Comparison of ENCODE assay signal across 17 cellular contexts in the genomic region with DNA sequence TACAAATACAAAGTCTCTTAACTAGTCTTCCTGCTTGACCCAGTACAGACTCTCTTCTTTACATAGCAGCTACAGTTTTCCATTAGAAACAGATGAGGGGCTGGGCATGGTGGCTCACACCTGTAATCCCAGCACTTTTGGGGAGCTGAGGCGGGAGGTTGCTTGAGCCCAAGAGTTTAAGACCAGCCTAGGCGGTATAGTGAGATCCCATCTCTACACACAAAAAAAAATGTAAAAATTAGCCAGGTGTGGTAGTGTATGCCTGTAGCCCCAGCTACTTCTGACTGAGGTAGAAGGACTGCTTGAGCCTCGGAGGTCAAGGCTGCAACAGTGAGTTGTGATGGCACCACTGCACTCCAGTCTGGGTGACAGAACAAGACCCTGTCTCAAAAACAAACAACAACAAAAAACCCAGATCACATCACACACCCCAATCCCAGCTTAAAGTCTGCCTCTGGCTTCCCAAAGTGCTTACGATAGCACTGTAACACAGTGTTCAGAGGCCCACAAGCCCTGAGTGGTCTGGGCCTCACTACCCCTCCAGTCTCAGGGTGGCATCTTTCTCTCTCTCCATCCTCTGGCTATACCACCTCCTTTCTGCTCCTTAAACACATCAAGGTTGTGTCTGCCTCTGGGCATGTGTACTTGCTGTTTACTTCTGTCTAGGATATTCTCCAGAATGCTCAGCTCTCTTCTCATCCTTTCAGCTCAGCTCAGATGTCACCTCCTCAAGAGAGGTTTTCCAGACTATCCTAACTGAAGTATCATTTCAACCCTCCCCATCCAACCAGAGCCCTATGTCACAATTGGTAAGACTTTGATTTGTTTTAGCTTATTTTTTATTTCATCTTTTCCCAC. TPM values are rescaled to one million over a fixed set of nuclear protein-coding genes. Genes with fewer than 3 reads are reported as not detected.
DNase-seq lines count a peak whose midpoint lies in the region; ATAC-seq, FAIRE-seq and TF ChIP-seq lines count a peak whose summit lies in the region.
"Had no signal": no experiment of that assay in that cellular context is flagged by ENCODE, and none has a peak within 500 bp of the region (broad histone marks: within the 10 kb centered on the region; RNA-seq: fewer than 3 reads in every experiment).

No MANE protein-coding gene starts in this region.

- no peaks in the 10 kb centered on the region for H3K27me3 ChIP-seq in BLaER1 treated with 17β-estradiol and CSF1 and Interleukin-3, amounts not matched to agents 10 nM and 100 nM
- no peaks in the 10 kb centered on the region for H3K27me3 ChIP-seq in naive thymus-derived CD4-positive, alpha-beta T cell (ENCODE audit: control insufficient read depth in 2 of 2, insufficient read depth in 2 of 2, low read length in 2 of 2)
- H3K27me3 ChIP-seq: gastrocnemius medialis had no signal

- TF ChIP-seq CTCF in kidney (IDR thresholded peaks at IDR 0.05; ENCODE audit: borderline replicate concordance, extremely low read depth, insufficient read depth) = no peak

- no peak for ATAC-seq in naive thymus-derived CD4-positive, alpha-beta T cell
- ATAC-seq in HG03520 (IDR thresholded peaks at IDR 0.05; ENCODE audit: unreplicated experiment) = no peak
- ATAC-seq: gastrocnemius medialis, PC-3 had no signal

- peaks cover 16 to 67% (median 40%) of the 10 kb centered on the region in 11 experiments for H3K36me3 ChIP-seq in BLaER1 treated with 17β-estradiol and CSF1 and Interleukin-3, amounts not matched to agents 10 nM and 100 nM
- peaks cover 0 to 22% (median 0%) of the 10 kb centered on the region in 3 experiments for H3K36me3 ChIP-seq in naive thymus-derived CD4-positive, alpha-beta T cell (ENCODE audit: control insufficient read depth in 2 of 3, insufficient read depth in 3 of 3, low read length in 3 of 3)
- no peaks in the 10 kb centered on the region for H3K36me3 ChIP-seq in kidney (ENCODE audit: control insufficient read depth in 1 of 2, insufficient read depth in 2 of 2, low read length in 2 of 2)
- H3K36me3 ChIP-seq: gastrocnemius medialis, thoracic aorta had no signal

- no peak overlapping the region for H3K9ac ChIP-seq in BLaER1 treated with 17β-estradiol and CSF1 and Interleukin-3, amounts not matched to agents 10 nM and 100 nM
- no peak overlapping the region for H3K9ac ChIP-seq in kidney (ENCODE audit: low read length in 2 of 2)

- H3K4me2 ChIP-seq in BLaER1 treated with 17β-estradiol and CSF1 and Interleukin-3, amounts not matched to agents 10 nM and 100 nM = peak overlapping the region in 9 of 11 experiments; percentile 1 to 59 (median 36); a peak in 11 of 22 replicates

- peaks cover 62% of the 10 kb centered on the region for H3K36me3 Mint-ChIP-seq in activated T-helper 2 cell treated with anti-CD3 and anti-CD28 coated beads, Interferon-gamma antibody, Interleukin-2, Interleukin-4, amounts not matched to agents 10 μg/mL and 5 μg/mL and 100 μg/mL, durations not matched to agents 14 hours and 24 hours and 36 hours (ENCODE audit: low read depth)
- peaks cover 0 to 42% (median 5%) of the 10 kb centered on the region in 5 donors for H3K36me3 Mint-ChIP-seq in naive thymus-derived CD4-positive, alpha-beta T cell

- H3K9me3 ChIP-seq in BLaER1 treated with 17β-estradiol and CSF1 and Interleukin-3, amounts not matched to agents 10 nM and 100 nM (replicated peaks in 1 of 11) = peaks cover 0 to 16% (median 8%) of the 10 kb centered on the region in 11 experiments; a peak in 9 of 22 replicates
- H3K9me3 ChIP-seq in naive thymus-derived CD4-positive, alpha-beta T cell (ENCODE audit: control insufficient read depth in 2 of 3, low read length in 3 of 3) = no peaks in the 10 kb centered on the region
- H3K9me3 ChIP-seq in kidney (ENCODE audit: control insufficient read depth in 1 of 2, low read length in 2 of 2) = no peaks in the 10 kb centered on the region
- H3K9me3 ChIP-seq: gastrocnemius medialis, thoracic aorta had no signal

- H3K4me1 ChIP-seq in BLaER1 treated with 17β-estradiol and CSF1 and Interleukin-3, amounts not matched to agents 10 nM and 100 nM = peaks cover 36 to 47% (median 43%) of the 10 kb centered on the region in 10 experiments
- peaks cover 11 to 21% of the 10 kb centered on the region in 2 donors for H3K4me1 ChIP-seq in naive thymus-derived CD4-positive, alpha-beta T cell (ENCODE audit: control insufficient read depth in 2 of 2, insufficient read depth in 2 of 2, low read length in 2 of 2)
- peaks cover 0 to 2% of the 10 kb centered on the region in 2 donors for H3K4me1 ChIP-seq in kidney (ENCODE audit: control insufficient read depth in 1 of 2, insufficient read depth in 1 of 2, low read depth in 1 of 2, low read length in 2 of 2)

- peak; percentile 64 for FAIRE-seq in GM12891 (lab: Jason Lieb, UNC)
- no peak for FAIRE-seq in kidney (lab: Jason Lieb, UNC)
- FAIRE-seq: astrocyte, colon, endothelial cell of umbilical vein had no signal

- no peak overlapping the region for H3K4me3 Mint-ChIP-seq in activated T-helper 2 cell treated with anti-CD3 and anti-CD28 coated beads, Interferon-gamma antibody, Interleukin-2, Interleukin-4, amounts not matched to agents 10 μg/mL and 5 μg/mL and 100 μg/mL, durations not matched to agents 14 hours and 24 hours and 36 hours (ENCODE audit: low read depth)
- H3K4me3 Mint-ChIP-seq in naive thymus-derived CD4-positive, alpha-beta T cell = peak overlapping the region in 2 of 10 donors; percentile 29 to 77

- DNase-seq in GM12891 (ENCODE audit: insufficient read length, low spot score) (no peak), kidney (no peak), NCI-H1694 (lab: John Stamatoyannopoulos, UW) (no peak)
- DNase-seq in activated T-helper 2 cell treated with anti-CD3 and anti-CD28 coated beads, Interferon-gamma antibody, Interleukin-2, Interleukin-4, amounts not matched to agents 10 μg/mL and 5 μg/mL and 100 μg/mL, durations not matched to agents 14 hours and 24 hours and 36 hours (ENCODE audit: low spot score) = no peak
- DNase-seq in naive thymus-derived CD4-positive, alpha-beta T cell = no peak
- DNase-seq: gastrocnemius medialis, NCI-H1048, NCI-H2107, NCI-H69, PC-3 had no signal

- no peaks in the 10 kb centered on the region for H3K27me3 Mint-ChIP-seq in activated T-helper 2 cell treated with anti-CD3 and anti-CD28 coated beads, Interferon-gamma antibody, Interleukin-2, Interleukin-4, amounts not matched to agents 10 μg/mL and 5 μg/mL and 100 μg/mL, durations not matched to agents 14 hours and 24 hours and 36 hours (ENCODE audit: low read depth)
- H3K27me3 Mint-ChIP-seq in naive thymus-derived CD4-positive, alpha-beta T cell = peaks cover 0 to 2% (median 0%) of the 10 kb centered on the region in 5 donors

- peaks cover 59% of the 10 kb centered on the region for H3K4me1 Mint-ChIP-seq in activated T-helper 2 cell treated with anti-CD3 and anti-CD28 coated beads, Interferon-gamma antibody, Interleukin-2, Interleukin-4, amounts not matched to agents 10 μg/mL and 5 μg/mL and 100 μg/mL, durations not matched to agents 14 hours and 24 hours and 36 hours (ENCODE audit: low read depth)
- peaks cover 33 to 63% (median 47%) of the 10 kb centered on the region in 7 donors for H3K4me1 Mint-ChIP-seq in naive thymus-derived CD4-positive, alpha-beta T cell

- POLR2A ChIA-PET in naive thymus-derived CD4-positive, alpha-beta T cell (lab: Charles Lee) = interaction anchor here (0.9 to 1.7 kb wide), 3 partner anchors 9 to 16 kb away, joined by 3 to 4 read pairs (median 4); no protein-coding TSS in a partner anchor

- CTCF ChIA-PET in naive thymus-derived CD4-positive, alpha-beta T cell (lab: Charles Lee) = no interaction called here

- H3K9me3 Mint-ChIP-seq in activated T-helper 2 cell treated with anti-CD3 and anti-CD28 coated beads, Interferon-gamma antibody, Interleukin-2, Interleukin-4, amounts not matched to agents 10 μg/mL and 5 μg/mL and 100 μg/mL, durations not matched to agents 14 hours and 24 hours and 36 hours = no peaks in the 10 kb centered on the region
- peaks cover 0 to 3% (median 0%) of the 10 kb centered on the region in 11 donors for H3K9me3 Mint-ChIP-seq in naive thymus-derived CD4-positive, alpha-beta T cell

- intact Hi-C loops in activated T-helper 2 cell treated with anti-CD3 and anti-CD28 coated beads, Interferon-gamma antibody, Interleukin-2, Interleukin-4, amounts not matched to agents 10 μg/mL and 5 μg/mL and 100 μg/mL, durations not matched to agents 14 hours and 24 hours and 36 hours (cut with micrococcal nuclease) = no loop called here
- intact Hi-C loops in naive thymus-derived CD4-positive, alpha-beta T cell (cut with micrococcal nuclease) = loop anchor here (10.0 kb wide), 1 partner anchor 157 kb away; no protein-coding TSS in a partner anchor
- intact Hi-C loops in kidney (cut with DNase I) = no loop called here

- H3K4me3 ChIP-seq in BLaER1 treated with 17β-estradiol and CSF1 and Interleukin-3, amounts not matched to agents 10 nM and 100 nM = no peak overlapping the region
- H3K4me3 ChIP-seq in naive thymus-derived CD4-positive, alpha-beta T cell (ENCODE audit: low read length) = no peak overlapping the region
- no peak overlapping the region for H3K4me3 ChIP-seq in kidney (ENCODE audit: low read length in 2 of 2)
- H3K4me3 ChIP-seq: gastrocnemius medialis, lung, thoracic aorta had no signal

- peak overlapping the region; percentile 2 for H3K27ac Mint-ChIP-seq in activated T-helper 2 cell treated with anti-CD3 and anti-CD28 coated beads, Interferon-gamma antibody, Interleukin-2, Interleukin-4, amounts not matched to agents 10 μg/mL and 5 μg/mL and 100 μg/mL, durations not matched to agents 14 hours and 24 hours and 36 hours
- H3K27ac Mint-ChIP-seq in naive thymus-derived CD4-positive, alpha-beta T cell = peak overlapping the region in 7 of 9 donors; percentile 23 to 83 (median 63)

- peaks cover 0 to 7% (median 0%) of the 10 kb centered on the region in 11 experiments; a peak in 1 of 22 replicates for H4K20me1 ChIP-seq in BLaER1 treated with 17β-estradiol and CSF1 and Interleukin-3, amounts not matched to agents 10 nM and 100 nM

- TF ChIP-seq POLR2A in GM12891 (IDR thresholded peaks at IDR 0.05; ENCODE audit: low read depth, low read length) = no peak

- H3K27ac ChIP-seq in BLaER1 treated with 17β-estradiol and CSF1 and Interleukin-3, amounts not matched to agents 10 nM and 100 nM = peak overlapping the region in 1 of 11 experiments; percentile 6; a peak in 1 of 22 replicates
- H3K27ac ChIP-seq in naive thymus-derived CD4-positive, alpha-beta T cell (ENCODE audit: low read depth, low read length) = no peak overlapping the region
- no peak overlapping the region for H3K27ac ChIP-seq in kidney (ENCODE audit: low read depth in 2 of 2, low read length in 2 of 2)
- H3K27ac ChIP-seq: gastrocnemius medialis, thoracic aorta had no signal

TF ChIP-seq in GM12891, 5 proteins besides CTCF, POLR2A, EP300 and RAD21 (continues in another document):
- TF ChIP-seq TAF1 (IDR thresholded peaks at IDR 0.05; ENCODE audit: low read depth, low read length) = no peak

RNA-seq across cellular contexts. Expression of gene MMD, which starts 4.0 kb away (rescaled TPM):
- polyA plus RNA-seq in GM12891 (2012; ENCODE audit: low read depth, missing spikeins) = 7.0 TPM
- total RNA-seq in activated T-helper 2 cell treated with anti-CD3 and anti-CD28 coated beads, Interferon-gamma antibody, Interleukin-2, Interleukin-4, amounts not matched to agents 10 μg/mL and 5 μg/mL and 100 μg/mL, durations not matched to agents 14 hours and 24 hours and 36 hours = 29.6 and 30.1 TPM in 2 replicates
- 10 to 100 TPM in 3 of 5 experiments, 1 to 10 TPM in 2; 6.6 to 35.3 (median 11.2) TPM for total RNA-seq in naive thymus-derived CD4-positive, alpha-beta T cell
- 10 to 100 TPM in 1 of 2 donors, 1 to 10 TPM in 1; 5.2 to 16.1 TPM for polyA plus RNA-seq in naive thymus-derived CD4-positive, alpha-beta T cell
- total RNA-seq in kidney = 9.9 TPM
- polyA plus RNA-seq in kidney (ENCODE audit: insufficient read depth, low read depth, low replicate concordance) = 6.4 TPM

Comparison
In these comparisons a context has a peak if more than half of its experiments do, and no peak if none do; other contexts are left out.
1. intact Hi-C loops: an anchor here in naive thymus-derived CD4-positive, alpha-beta T cell (10.0 kb wide); none called in activated T-helper 2 cell treated with anti-CD3 and anti-CD28 coated beads, Interferon-gamma antibody, Interleukin-2, Interleukin-4, amounts not matched to agents 10 μg/mL and 5 μg/mL and 100 μg/mL, durations not matched to agents 14 hours and 24 hours and 36 hours and kidney.